Comparison of ENCODE assay signal across 8 cellular contexts in the genomic region with DNA sequence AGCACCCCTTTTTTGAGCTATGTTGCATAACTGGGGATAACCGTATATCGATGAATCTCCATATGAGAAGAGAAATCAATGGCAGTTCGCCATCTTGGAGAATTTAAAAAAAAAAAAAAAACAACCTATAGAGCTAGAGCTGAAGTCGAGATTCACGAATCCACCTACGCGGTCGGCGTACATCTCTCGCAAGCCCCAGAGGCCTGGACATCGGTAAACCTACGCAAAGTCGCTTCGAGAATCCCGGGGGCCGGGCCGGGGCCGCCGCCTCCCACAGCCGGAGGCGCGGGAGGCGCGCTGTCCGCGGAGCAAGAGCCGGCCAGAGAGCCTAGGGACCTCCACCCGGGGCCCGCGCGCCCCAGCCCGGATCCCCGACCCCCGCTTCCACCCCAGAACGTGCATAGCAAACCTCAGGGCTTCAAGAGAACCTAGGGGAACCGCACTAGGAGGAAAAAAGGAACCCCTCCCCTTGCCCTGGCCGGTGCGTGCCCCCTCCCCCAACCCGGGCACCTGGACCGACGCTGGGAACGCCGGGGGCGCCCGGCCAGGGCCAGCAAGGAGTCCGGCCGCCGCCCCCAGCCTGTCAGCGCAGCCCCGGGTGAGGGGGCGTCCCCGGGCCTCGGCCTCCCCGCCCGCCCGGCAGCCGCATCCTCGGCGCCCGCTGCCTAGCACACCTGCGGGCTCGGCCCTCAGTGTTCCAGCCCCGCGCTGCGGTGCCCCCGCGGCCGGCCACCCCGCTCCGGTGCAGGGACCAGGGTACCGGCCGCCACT.
A peak's percentile ranks its signal among the peaks of the same experiment; 100 is the strongest.
DNase-seq lines count a peak whose midpoint lies in the region; ATAC-seq and TF ChIP-seq lines count a peak whose summit lies in the region.

No MANE protein-coding gene starts in this region.

- peak overlapping the region; percentile 86 for H3K4me3 ChIP-seq in choroid plexus epithelial cell (ENCODE audit: low read depth, low read length)

- peak; percentile 52 for DNase-seq in NCI-H2107 (lab: John Stamatoyannopoulos, UW)
- DNase-seq in activated CD4-positive, alpha-beta T cell treated with anti-CD3 and anti-CD28 coated beads for 4 hours, result peak; percentile 76 to 80
- DNase-seq in choroid plexus epithelial cell (ENCODE audit: low read depth), result peak; percentile 91
- DNase-seq in kidney glomerular epithelial cell (lab: John Stamatoyannopoulos, UW), result peak; percentile 67
- peak; percentile 77 for DNase-seq in stimulated activated CD4-positive, alpha-beta T cell treated with anti-CD3 and anti-CD28 coated beads, Interleukin-15, amount 100 ng/mL, for 24 hours
- no peak for DNase-seq in OCI-M2 (lab: John Stamatoyannopoulos, UW; ENCODE audit: unreplicated experiment)

- ATAC-seq in GM18517 (IDR thresholded peaks at IDR 0.05; ENCODE audit: unreplicated experiment) (peak; percentile 66), HG02973 (IDR thresholded peaks at IDR 0.05; ENCODE audit: unreplicated experiment) (peak; percentile 66)

- TF ChIP-seq CTCF in choroid plexus epithelial cell (conservative IDR thresholded peaks at IDR 0.05; ENCODE audit: low read depth, low read length), result no peak
